Comparison of ENCODE assay signal across 1 cellular context in the genomic region with DNA sequence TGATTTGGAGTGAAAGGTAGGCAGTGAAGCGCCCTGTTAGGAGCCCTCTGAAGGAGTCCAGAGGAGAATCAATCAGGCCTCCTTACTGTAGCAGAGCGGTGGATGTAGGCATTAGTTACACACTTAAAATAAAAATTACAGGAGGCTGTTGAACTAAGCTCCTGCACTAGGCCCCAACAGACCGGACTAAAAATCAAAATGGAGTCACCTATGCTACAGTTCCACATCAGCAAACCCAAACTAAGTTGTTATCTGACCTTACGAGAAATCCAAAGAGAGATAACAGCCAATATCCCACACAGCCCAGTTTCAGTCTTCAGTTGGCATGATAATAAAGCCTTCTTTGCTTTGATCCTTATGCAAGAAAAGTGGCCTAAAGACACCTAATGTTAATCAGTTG.
TF ChIP-seq lines count a peak whose summit lies in the region.

No MANE protein-coding gene starts in this region.

TF ChIP-seq in K562, 482 proteins besides CTCF, POLR2A, EP300 and RAD21 (continued from another document and continues in another):
- peak; percentile 83 for TF ChIP-seq E4F1 (CRISPR knock-in tag; IDR thresholded peaks at IDR 0.05; ENCODE audit: borderline replicate concordance)
- TF ChIP-seq, protein P1, sequence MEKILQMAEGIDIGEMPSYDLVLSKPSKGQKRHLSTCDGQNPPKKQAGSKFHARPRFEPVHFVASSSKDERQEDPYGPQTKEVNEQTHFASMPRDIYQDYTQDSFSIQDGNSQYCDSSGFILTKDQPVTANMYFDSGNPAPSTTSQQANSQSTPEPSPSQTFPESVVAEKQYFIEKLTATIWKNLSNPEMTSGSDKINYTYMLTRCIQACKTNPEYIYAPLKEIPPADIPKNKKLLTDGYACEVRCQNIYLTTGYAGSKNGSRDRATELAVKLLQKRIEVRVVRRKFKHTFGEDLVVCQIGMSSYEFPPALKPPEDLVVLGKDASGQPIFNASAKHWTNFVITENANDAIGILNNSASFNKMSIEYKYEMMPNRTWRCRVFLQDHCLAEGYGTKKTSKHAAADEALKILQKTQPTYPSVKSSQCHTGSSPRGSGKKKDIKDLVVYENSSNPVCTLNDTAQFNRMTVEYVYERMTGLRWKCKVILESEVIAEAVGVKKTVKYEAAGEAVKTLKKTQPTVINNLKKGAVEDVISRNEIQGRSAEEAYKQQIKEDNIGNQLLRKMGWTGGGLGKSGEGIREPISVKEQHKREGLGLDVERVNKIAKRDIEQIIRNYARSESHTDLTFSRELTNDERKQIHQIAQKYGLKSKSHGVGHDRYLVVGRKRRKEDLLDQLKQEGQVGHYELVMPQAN (IDR thresholded peaks at IDR 0.05; ENCODE audit: borderline replicate concordance) = no peak
- peak; percentile 95 for TF ChIP-seq MEF2D (tag; conservative IDR thresholded peaks at IDR 0.05; ENCODE audit: low read depth)
- TF ChIP-seq GTF2E2 (tag; IDR thresholded peaks at IDR 0.05) = peak; percentile 65; the same call in 1 of the 2 replicates
- TF ChIP-seq MAZ (CRISPR knock-in tag; conservative IDR thresholded peaks at IDR 0.05 in 1 of 2, IDR thresholded peaks at IDR 0.05 in 1 of 2) = peak in 1 of 2 experiments; percentile 49; a peak in 1 of 4 replicates
- TF ChIP-seq NR2C1 (IDR thresholded peaks at IDR 0.05) = no peak
- peak; percentile 92 for TF ChIP-seq NR2C1 (tag; IDR thresholded peaks at IDR 0.05)
- peak; percentile 89 for TF ChIP-seq PHTF2 (CRISPR knock-in tag; IDR thresholded peaks at IDR 0.05)
- TF ChIP-seq ZNF551 (CRISPR knock-in tag; IDR thresholded peaks at IDR 0.05) = no peak
- TF ChIP-seq, protein P2, sequence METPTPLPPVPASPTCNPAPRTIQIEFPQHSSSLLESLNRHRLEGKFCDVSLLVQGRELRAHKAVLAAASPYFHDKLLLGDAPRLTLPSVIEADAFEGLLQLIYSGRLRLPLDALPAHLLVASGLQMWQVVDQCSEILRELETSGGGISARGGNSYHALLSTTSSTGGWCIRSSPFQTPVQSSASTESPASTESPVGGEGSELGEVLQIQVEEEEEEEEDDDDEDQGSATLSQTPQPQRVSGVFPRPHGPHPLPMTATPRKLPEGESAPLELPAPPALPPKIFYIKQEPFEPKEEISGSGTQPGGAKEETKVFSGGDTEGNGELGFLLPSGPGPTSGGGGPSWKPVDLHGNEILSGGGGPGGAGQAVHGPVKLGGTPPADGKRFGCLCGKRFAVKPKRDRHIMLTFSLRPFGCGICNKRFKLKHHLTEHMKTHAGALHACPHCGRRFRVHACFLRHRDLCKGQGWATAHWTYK (CRISPR knock-in tag; IDR thresholded peaks at IDR 0.05) = peak; percentile 97
- TF ChIP-seq MTA2 (IDR thresholded peaks at IDR 0.05; ENCODE audit: low read depth) = no peak
- TF ChIP-seq ZNF79 (CRISPR knock-in tag; IDR thresholded peaks at IDR 0.05; ENCODE audit: low read depth) = peak; percentile 96
- TF ChIP-seq SMAD4 (CRISPR knock-in tag; conservative IDR thresholded peaks at IDR 0.05) = peak; percentile 94
- TF ChIP-seq ZKSCAN8 (CRISPR knock-in tag; IDR thresholded peaks at IDR 0.05) = 0 out of 2 replicates have a peak, but pooled peaks have one; percentile 57
- no peak for TF ChIP-seq MYC (IDR thresholded peaks at IDR 0.05; ENCODE audit: low read depth, low read length)
- peak; percentile 88; the same call in 1 of the 2 replicates for TF ChIP-seq MYC (CRISPR knock-in tag; IDR thresholded peaks at IDR 0.05; ENCODE audit: borderline replicate concordance, low read depth)
- peak; percentile 44; the same call in 1 of the 2 replicates for TF ChIP-seq SNAPC5 (CRISPR knock-in tag; IDR thresholded peaks at IDR 0.05)
- peak; percentile 23; the same call in 1 of the 2 replicates for TF ChIP-seq ZNF324 (CRISPR knock-in tag; IDR thresholded peaks at IDR 0.05)
- TF ChIP-seq XRCC4 (IDR thresholded peaks at IDR 0.05; ENCODE audit: extremely low read depth, insufficient read depth, insufficient read length) = no peak
- TF ChIP-seq NFATC3 (IDR thresholded peaks at IDR 0.05) = no peak
- TF ChIP-seq BCL6 (CRISPR knock-in tag; IDR thresholded peaks at IDR 0.05) = peak; percentile 93
- TF ChIP-seq ZNF444 (CRISPR knock-in tag; IDR thresholded peaks at IDR 0.05) = peak; percentile 70; the same call in 1 of the 2 replicates
- TF ChIP-seq, protein P3, sequence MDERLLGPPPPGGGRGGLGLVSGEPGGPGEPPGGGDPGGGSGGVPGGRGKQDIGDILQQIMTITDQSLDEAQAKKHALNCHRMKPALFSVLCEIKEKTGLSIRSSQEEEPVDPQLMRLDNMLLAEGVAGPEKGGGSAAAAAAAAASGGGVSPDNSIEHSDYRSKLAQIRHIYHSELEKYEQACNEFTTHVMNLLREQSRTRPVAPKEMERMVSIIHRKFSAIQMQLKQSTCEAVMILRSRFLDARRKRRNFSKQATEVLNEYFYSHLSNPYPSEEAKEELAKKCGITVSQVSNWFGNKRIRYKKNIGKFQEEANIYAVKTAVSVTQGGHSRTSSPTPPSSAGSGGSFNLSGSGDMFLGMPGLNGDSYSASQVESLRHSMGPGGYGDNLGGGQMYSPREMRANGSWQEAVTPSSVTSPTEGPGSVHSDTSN (CRISPR knock-in tag; IDR thresholded peaks at IDR 0.05; ENCODE audit: low read depth) = no peak
- TF ChIP-seq, protein P3 (tag; conservative IDR thresholded peaks at IDR 0.05; ENCODE audit: low read depth) = peak; percentile 50; the same call in 1 of the 2 replicates
- peak; percentile 94 for TF ChIP-seq PTRF (tag; IDR thresholded peaks at IDR 0.05)
- TF ChIP-seq, protein P4, sequence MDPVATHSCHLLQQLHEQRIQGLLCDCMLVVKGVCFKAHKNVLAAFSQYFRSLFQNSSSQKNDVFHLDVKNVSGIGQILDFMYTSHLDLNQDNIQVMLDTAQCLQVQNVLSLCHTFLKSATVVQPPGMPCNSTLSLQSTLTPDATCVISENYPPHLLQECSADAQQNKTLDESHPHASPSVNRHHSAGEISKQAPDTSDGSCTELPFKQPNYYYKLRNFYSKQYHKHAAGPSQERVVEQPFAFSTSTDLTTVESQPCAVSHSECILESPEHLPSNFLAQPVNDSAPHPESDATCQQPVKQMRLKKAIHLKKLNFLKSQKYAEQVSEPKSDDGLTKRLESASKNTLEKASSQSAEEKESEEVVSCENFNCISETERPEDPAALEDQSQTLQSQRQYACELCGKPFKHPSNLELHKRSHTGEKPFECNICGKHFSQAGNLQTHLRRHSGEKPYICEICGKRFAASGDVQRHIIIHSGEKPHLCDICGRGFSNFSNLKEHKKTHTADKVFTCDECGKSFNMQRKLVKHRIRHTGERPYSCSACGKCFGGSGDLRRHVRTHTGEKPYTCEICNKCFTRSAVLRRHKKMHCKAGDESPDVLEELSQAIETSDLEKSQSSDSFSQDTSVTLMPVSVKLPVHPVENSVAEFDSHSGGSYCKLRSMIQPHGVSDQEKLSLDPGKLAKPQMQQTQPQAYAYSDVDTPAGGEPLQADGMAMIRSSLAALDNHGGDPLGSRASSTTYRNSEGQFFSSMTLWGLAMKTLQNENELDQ (CRISPR knock-in tag; IDR thresholded peaks at IDR 0.05; ENCODE audit: borderline replicate concordance) = no peak
- no peak for TF ChIP-seq NRF1 (conservative IDR thresholded peaks at IDR 0.05 in 1 of 2, IDR thresholded peaks at IDR 0.05 in 1 of 2)
- peak; percentile 65 for TF ChIP-seq ZFP1 (CRISPR knock-in tag; IDR thresholded peaks at IDR 0.05)
- TF ChIP-seq PTTG1 (tag; IDR thresholded peaks at IDR 0.05; ENCODE audit: low read depth) = peak; percentile 96
- TF ChIP-seq, protein P5, sequence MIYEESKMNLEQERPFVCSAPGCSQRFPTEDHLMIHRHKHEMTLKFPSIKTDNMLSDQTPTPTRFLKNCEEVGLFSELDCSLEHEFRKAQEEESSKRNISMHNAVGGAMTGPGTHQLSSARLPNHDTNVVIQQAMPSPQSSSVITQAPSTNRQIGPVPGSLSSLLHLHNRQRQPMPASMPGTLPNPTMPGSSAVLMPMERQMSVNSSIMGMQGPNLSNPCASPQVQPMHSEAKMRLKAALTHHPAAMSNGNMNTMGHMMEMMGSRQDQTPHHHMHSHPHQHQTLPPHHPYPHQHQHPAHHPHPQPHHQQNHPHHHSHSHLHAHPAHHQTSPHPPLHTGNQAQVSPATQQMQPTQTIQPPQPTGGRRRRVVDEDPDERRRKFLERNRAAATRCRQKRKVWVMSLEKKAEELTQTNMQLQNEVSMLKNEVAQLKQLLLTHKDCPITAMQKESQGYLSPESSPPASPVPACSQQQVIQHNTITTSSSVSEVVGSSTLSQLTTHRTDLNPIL (CRISPR knock-in tag; IDR thresholded peaks at IDR 0.05) = peak; percentile 90
- peak; percentile 83; the same call in 1 of the 2 replicates for TF ChIP-seq RNF219 (CRISPR knock-in tag; IDR thresholded peaks at IDR 0.05)
- TF ChIP-seq, protein P6, sequence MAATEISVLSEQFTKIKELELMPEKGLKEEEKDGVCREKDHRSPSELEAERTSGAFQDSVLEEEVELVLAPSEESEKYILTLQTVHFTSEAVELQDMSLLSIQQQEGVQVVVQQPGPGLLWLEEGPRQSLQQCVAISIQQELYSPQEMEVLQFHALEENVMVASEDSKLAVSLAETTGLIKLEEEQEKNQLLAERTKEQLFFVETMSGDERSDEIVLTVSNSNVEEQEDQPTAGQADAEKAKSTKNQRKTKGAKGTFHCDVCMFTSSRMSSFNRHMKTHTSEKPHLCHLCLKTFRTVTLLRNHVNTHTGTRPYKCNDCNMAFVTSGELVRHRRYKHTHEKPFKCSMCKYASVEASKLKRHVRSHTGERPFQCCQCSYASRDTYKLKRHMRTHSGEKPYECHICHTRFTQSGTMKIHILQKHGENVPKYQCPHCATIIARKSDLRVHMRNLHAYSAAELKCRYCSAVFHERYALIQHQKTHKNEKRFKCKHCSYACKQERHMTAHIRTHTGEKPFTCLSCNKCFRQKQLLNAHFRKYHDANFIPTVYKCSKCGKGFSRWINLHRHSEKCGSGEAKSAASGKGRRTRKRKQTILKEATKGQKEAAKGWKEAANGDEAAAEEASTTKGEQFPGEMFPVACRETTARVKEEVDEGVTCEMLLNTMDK (IDR thresholded peaks at IDR 0.05; ENCODE audit: borderline replicate concordance, insufficient read depth, low read depth, low read length, poor library complexity, severe bottlenecking) = no peak
- TF ChIP-seq, protein P7, sequence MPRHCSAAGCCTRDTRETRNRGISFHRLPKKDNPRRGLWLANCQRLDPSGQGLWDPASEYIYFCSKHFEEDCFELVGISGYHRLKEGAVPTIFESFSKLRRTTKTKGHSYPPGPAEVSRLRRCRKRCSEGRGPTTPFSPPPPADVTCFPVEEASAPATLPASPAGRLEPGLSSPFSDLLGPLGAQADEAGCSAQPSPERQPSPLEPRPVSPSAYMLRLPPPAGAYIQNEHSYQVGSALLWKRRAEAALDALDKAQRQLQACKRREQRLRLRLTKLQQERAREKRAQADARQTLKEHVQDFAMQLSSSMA (CRISPR knock-in tag; IDR thresholded peaks at IDR 0.05) = no peak
- TF ChIP-seq RFX7 (CRISPR knock-in tag; IDR thresholded peaks at IDR 0.05) = peak; percentile 66; the same call in 1 of the 2 replicates
- no peak for TF ChIP-seq ZNF263 (CRISPR knock-in tag; IDR thresholded peaks at IDR 0.05; ENCODE audit: borderline replicate concordance)
- no peak for TF ChIP-seq NR2C2 (CRISPR knock-in tag; IDR thresholded peaks at IDR 0.05)
- peak; percentile 48; the same call in 1 of the 2 replicates for TF ChIP-seq NR2C2 (tag; IDR thresholded peaks at IDR 0.05)
- TF ChIP-seq NFE2L1 (tag; IDR thresholded peaks at IDR 0.05; ENCODE audit: borderline replicate concordance, low read depth) = peak; percentile 40; the same call in 1 of the 2 replicates
- peak; percentile 98 for TF ChIP-seq KLF6 (CRISPR knock-in tag; IDR thresholded peaks at IDR 0.05; ENCODE audit: borderline replicate concordance)
- peak; percentile 59; the same call in 1 of the 2 replicates for TF ChIP-seq ZNF75A (CRISPR knock-in tag; IDR thresholded peaks at IDR 0.05)
- peak; percentile 89; the same call in 1 of the 2 replicates for TF ChIP-seq HSF4 (CRISPR knock-in tag; IDR thresholded peaks at IDR 0.05; ENCODE audit: borderline replicate concordance)
- TF ChIP-seq, protein P8, sequence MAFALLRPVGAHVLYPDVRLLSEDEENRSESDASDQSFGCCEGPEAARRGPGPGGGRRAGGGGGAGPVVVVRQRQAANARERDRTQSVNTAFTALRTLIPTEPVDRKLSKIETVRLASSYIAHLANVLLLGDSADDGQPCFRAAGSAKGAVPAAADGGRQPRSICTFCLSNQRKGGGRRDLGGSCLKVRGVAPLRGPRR (CRISPR knock-in tag; IDR thresholded peaks at IDR 0.05) = peak; percentile 71; the same call in 1 of the 2 replicates
- peak; percentile 77; the same call in 1 of the 2 replicates for TF ChIP-seq ZNF311 (CRISPR knock-in tag; IDR thresholded peaks at IDR 0.05)
